ENCODE assay signal across 1 cellular context in the genomic region with DNA sequence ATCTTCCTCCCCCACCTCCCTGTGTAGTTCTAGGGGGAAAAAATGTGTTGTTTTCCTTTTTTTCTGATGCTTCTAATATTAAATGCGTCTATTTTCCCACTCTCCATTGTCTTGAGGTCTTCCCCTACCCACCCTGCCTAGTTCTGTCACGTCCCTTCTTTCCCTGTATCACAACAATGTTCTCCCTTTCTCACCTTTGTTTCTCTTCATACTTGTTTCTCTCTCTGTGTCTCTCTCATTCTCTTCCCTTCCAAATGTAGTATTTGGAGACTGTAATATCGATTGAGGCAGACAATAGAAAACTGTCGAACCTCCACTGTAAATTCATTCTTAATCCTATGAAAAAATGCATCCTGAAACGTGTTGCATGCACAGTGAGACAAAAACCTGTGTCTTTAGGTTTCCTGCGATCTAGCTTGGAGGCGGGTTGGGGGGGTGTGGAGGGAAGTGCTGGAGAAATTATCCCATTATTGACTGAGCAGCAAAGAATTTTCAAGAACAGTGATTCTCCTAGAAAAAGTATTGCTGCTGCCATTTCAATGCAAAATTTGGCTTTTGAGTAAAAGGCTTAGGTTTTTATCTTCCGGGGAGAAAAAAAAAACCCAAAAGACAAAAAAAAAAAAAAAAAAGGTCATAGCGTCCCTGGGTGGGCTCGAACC.
TF ChIP-seq lines count a peak whose summit lies in the region.

No MANE protein-coding gene starts in this region.

TF ChIP-seq in HEK293, 187 proteins besides CTCF, POLR2A, EP300 and RAD21 (continued from another document):
- no peak for TF ChIP-seq ZNF629 (tag by site-specific recombination; IDR thresholded peaks at IDR 0.05)
- no peak for TF ChIP-seq ZNF510 (tag by site-specific recombination; IDR thresholded peaks at IDR 0.05; ENCODE audit: insufficient replicate concordance)
- TF ChIP-seq, protein P1, sequence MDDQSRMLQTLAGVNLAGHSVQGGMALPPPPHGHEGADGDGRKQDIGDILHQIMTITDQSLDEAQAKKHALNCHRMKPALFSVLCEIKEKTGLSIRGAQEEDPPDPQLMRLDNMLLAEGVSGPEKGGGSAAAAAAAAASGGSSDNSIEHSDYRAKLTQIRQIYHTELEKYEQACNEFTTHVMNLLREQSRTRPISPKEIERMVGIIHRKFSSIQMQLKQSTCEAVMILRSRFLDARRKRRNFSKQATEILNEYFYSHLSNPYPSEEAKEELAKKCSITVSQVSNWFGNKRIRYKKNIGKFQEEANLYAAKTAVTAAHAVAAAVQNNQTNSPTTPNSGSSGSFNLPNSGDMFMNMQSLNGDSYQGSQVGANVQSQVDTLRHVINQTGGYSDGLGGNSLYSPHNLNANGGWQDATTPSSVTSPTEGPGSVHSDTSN (CRISPR knock-in tag; IDR thresholded peaks at IDR 0.05) = no peak
- no peak for TF ChIP-seq ZNF768 (tag by site-specific recombination; IDR thresholded peaks at IDR 0.05)
- no peak for TF ChIP-seq ZNF24 (tag by site-specific recombination; IDR thresholded peaks at IDR 0.05)
- TF ChIP-seq ZNF521 (tag by site-specific recombination; IDR thresholded peaks at IDR 0.05) = no peak
- TF ChIP-seq ZNF23 (tag by site-specific recombination; IDR thresholded peaks at IDR 0.05; ENCODE audit: borderline replicate concordance) = no peak
- TF ChIP-seq ZNF311 (tag by site-specific recombination; IDR thresholded peaks at IDR 0.05; ENCODE audit: borderline replicate concordance) = no peak
- TF ChIP-seq ZNF843 (tag by site-specific recombination; IDR thresholded peaks at IDR 0.05) = no peak
- TF ChIP-seq, protein P2, sequence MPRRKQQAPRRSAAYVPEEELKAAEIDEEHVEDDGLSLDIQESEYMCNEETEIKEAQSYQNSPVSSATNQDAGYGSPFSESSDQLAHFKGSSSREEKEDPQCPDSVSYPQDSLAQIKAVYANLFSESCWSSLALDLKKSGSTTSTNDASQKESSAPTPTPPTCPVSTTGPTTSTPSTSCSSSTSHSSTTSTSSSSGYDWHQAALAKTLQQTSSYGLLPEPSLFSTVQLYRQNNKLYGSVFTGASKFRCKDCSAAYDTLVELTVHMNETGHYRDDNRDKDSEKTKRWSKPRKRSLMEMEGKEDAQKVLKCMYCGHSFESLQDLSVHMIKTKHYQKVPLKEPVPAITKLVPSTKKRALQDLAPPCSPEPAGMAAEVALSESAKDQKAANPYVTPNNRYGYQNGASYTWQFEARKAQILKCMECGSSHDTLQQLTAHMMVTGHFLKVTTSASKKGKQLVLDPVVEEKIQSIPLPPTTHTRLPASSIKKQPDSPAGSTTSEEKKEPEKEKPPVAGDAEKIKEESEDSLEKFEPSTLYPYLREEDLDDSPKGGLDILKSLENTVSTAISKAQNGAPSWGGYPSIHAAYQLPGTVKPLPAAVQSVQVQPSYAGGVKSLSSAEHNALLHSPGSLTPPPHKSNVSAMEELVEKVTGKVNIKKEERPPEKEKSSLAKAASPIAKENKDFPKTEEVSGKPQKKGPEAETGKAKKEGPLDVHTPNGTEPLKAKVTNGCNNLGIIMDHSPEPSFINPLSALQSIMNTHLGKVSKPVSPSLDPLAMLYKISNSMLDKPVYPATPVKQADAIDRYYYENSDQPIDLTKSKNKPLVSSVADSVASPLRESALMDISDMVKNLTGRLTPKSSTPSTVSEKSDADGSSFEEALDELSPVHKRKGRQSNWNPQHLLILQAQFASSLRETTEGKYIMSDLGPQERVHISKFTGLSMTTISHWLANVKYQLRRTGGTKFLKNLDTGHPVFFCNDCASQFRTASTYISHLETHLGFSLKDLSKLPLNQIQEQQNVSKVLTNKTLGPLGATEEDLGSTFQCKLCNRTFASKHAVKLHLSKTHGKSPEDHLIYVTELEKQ (tag by site-specific recombination; IDR thresholded peaks at IDR 0.05; ENCODE audit: borderline replicate concordance) = no peak
- TF ChIP-seq KLF10 (tag by site-specific recombination; IDR thresholded peaks at IDR 0.05) = 0 out of 2 replicates have a peak, but pooled peaks have one; percentile 68
- TF ChIP-seq ZNF19 (tag by site-specific recombination; IDR thresholded peaks at IDR 0.05; ENCODE audit: low read depth) = no peak
- TF ChIP-seq ZNF324 (tag by site-specific recombination; IDR thresholded peaks at IDR 0.05) = no peak
- TF ChIP-seq ZSCAN30 (tag by site-specific recombination; IDR thresholded peaks at IDR 0.05) = no peak
- TF ChIP-seq ZNF549 (tag by site-specific recombination; IDR thresholded peaks at IDR 0.05) = no peak
- TF ChIP-seq ZNF37A (tag by site-specific recombination; IDR thresholded peaks at IDR 0.05) = no peak
- 0 out of 2 replicates have a peak, but pooled peaks have one; percentile 15 for TF ChIP-seq ZNF654 (tag by site-specific recombination; IDR thresholded peaks at IDR 0.05; ENCODE audit: low read depth)
- TF ChIP-seq, protein P3, sequence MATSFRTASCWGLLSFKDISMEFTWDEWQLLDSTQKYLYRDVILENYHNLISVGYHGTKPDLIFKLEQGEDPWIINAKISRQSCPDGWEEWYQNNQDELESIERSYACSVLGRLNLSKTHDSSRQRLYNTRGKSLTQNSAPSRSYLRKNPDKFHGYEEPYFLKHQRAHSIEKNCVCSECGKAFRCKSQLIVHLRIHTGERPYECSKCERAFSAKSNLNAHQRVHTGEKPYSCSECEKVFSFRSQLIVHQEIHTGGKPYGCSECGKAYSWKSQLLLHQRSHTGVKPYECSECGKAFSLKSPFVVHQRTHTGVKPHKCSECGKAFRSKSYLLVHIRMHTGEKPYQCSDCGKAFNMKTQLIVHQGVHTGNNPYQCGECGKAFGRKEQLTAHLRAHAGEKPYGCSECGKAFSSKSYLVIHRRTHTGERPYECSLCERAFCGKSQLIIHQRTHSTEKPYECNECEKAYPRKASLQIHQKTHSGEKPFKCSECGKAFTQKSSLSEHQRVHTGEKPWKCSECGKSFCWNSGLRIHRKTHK (tag by site-specific recombination; IDR thresholded peaks at IDR 0.05) = no peak
- TF ChIP-seq ZNF610 (tag by site-specific recombination; IDR thresholded peaks at IDR 0.05; ENCODE audit: borderline replicate concordance) = peak; percentile 26; the same call in 1 of the 2 replicates
- no peak for TF ChIP-seq ZNF792 (tag by site-specific recombination; IDR thresholded peaks at IDR 0.05)
- TF ChIP-seq, protein P4, sequence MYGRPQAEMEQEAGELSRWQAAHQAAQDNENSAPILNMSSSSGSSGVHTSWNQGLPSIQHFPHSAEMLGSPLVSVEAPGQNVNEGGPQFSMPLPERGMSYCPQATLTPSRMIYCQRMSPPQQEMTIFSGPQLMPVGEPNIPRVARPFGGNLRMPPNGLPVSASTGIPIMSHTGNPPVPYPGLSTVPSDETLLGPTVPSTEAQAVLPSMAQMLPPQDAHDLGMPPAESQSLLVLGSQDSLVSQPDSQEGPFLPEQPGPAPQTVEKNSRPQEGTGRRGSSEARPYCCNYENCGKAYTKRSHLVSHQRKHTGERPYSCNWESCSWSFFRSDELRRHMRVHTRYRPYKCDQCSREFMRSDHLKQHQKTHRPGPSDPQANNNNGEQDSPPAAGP (tag by site-specific recombination; IDR thresholded peaks at IDR 0.05) = no peak
- TF ChIP-seq, protein P5, sequence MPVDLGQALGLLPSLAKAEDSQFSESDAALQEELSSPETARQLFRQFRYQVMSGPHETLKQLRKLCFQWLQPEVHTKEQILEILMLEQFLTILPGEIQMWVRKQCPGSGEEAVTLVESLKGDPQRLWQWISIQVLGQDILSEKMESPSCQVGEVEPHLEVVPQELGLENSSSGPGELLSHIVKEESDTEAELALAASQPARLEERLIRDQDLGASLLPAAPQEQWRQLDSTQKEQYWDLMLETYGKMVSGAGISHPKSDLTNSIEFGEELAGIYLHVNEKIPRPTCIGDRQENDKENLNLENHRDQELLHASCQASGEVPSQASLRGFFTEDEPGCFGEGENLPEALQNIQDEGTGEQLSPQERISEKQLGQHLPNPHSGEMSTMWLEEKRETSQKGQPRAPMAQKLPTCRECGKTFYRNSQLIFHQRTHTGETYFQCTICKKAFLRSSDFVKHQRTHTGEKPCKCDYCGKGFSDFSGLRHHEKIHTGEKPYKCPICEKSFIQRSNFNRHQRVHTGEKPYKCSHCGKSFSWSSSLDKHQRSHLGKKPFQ (tag by site-specific recombination; IDR thresholded peaks at IDR 0.05) = no peak
- no peak for TF ChIP-seq IKZF3 (tag by site-specific recombination; IDR thresholded peaks at IDR 0.05)
- TF ChIP-seq ZNF169 (tag by site-specific recombination; IDR thresholded peaks at IDR 0.05) = no peak
- no peak for TF ChIP-seq ZNF394 (tag by site-specific recombination; IDR thresholded peaks at IDR 0.05; ENCODE audit: borderline replicate concordance)
- no peak for TF ChIP-seq ZNF146 (tag by site-specific recombination; IDR thresholded peaks at IDR 0.05)
- TF ChIP-seq ZNF366 (tag by site-specific recombination; conservative IDR thresholded peaks at IDR 0.05) = peak; percentile 55
- TF ChIP-seq KLF7 (tag by site-specific recombination; IDR thresholded peaks at IDR 0.05; ENCODE audit: borderline replicate concordance) = no peak; the same call in 1 of the 2 replicates
- TF ChIP-seq ZXDB (tag by site-specific recombination; IDR thresholded peaks at IDR 0.05) = no peak
- no peak; the same call in 1 of the 2 replicates for TF ChIP-seq ZBTB17 (tag by site-specific recombination; IDR thresholded peaks at IDR 0.05)
- TF ChIP-seq ZNF274 (IDR thresholded peaks at IDR 0.05; ENCODE audit: low read length) = no peak
- TF ChIP-seq ZNF274 (tag by site-specific recombination; IDR thresholded peaks at IDR 0.05; ENCODE audit: borderline replicate concordance) = no peak
- peak; percentile 47; the same call in 1 of the 2 replicates for TF ChIP-seq ZNF184 (tag by site-specific recombination; IDR thresholded peaks at IDR 0.05)
- peak; percentile 91 for TF ChIP-seq SCRT2 (tag by site-specific recombination; IDR thresholded peaks at IDR 0.05)
- no peak for TF ChIP-seq ZNF341 (tag by site-specific recombination; IDR thresholded peaks at IDR 0.05; ENCODE audit: low read depth)
- no peak for TF ChIP-seq ZNF239 (tag by site-specific recombination; IDR thresholded peaks at IDR 0.05)
